8 cellular contexts compared by ENCODE assay signal in genomic region chr17:75774988-75775668, GRCh38. TPM values are rescaled to one million over a fixed set of nuclear protein-coding genes. Genes with fewer than 3 reads are reported as not detected.
A peak's percentile ranks its signal among the peaks of the same experiment; 100 is the strongest.
DNase-seq lines count a peak whose midpoint lies in the region; ATAC-seq, FAIRE-seq and TF ChIP-seq lines count a peak whose summit lies in the region.

No MANE protein-coding gene starts in this region.

- intact Hi-C loops in Calu3 (cut with micrococcal nuclease; ENCODE audit: unreplicated experiment): no loop called here

- H3K27ac Mint-ChIP-seq in Calu3 (ENCODE audit: unreplicated experiment): peak overlapping the region; percentile 73
- H3K27ac Mint-ChIP-seq in IgD-negative memory B cell: peak overlapping the region; percentile 39 to 93 (median 58)
- H3K27ac Mint-ChIP-seq in chondrocyte (ENCODE audit: unreplicated experiment): peak overlapping the region; percentile 59
- peak overlapping the region; percentile 2 for H3K27ac Mint-ChIP-seq in nephron progenitor cell

- DNase-seq in Calu3 (no peak), chondrocyte (ENCODE audit: low spot score) (no peak), nephron progenitor cell (no peak), GM19239 (ENCODE audit: insufficient read length, low spot score) (no peak), hippocampal formation (lab: John Stamatoyannopoulos, UW) (no peak), SKM-1 (lab: John Stamatoyannopoulos, UW; ENCODE audit: unreplicated experiment) (no peak)

- BruUV-seq in Calu3 (replicated peaks; lab: Mats Ljungman, UMichigan): no TSS peak

- CTCF ChIA-PET in Calu3 (lab: Charles Lee): interaction anchor here (0.9 kb wide), 1 partner anchor 73 kb away, joined by 3 read pairs; no protein-coding TSS in a partner anchor

- H3K4me1 Mint-ChIP-seq in Calu3 (ENCODE audit: low read depth, unreplicated experiment) (peaks cover 7% of the 10 kb centered on the region), IgD-negative memory B cell (peaks cover 26 to 30% (median 27%) of the 10 kb centered on the region in 3 donors), chondrocyte (ENCODE audit: low read depth) (peaks cover 32% of the 10 kb centered on the region), nephron progenitor cell (peaks cover 65% of the 10 kb centered on the region)

- H3K27me3 Mint-ChIP-seq in Calu3 (ENCODE audit: unreplicated experiment): peaks cover 11% of the 10 kb centered on the region
- H3K27me3 Mint-ChIP-seq in IgD-negative memory B cell: no peaks in the 10 kb centered on the region
- H3K27me3 Mint-ChIP-seq in chondrocyte (ENCODE audit: low read depth): no peaks in the 10 kb centered on the region
- H3K27me3 Mint-ChIP-seq in nephron progenitor cell (ENCODE audit: low read depth, poor library complexity): peaks cover 5% of the 10 kb centered on the region

- H3K4me3 Mint-ChIP-seq in Calu3 (ENCODE audit: low read depth, unreplicated experiment) (peak overlapping the region; percentile 7), IgD-negative memory B cell (peak overlapping the region in 3 of 4 donors; percentile 12 to 87 (median 78)), chondrocyte (ENCODE audit: unreplicated experiment) (no peak overlapping the region), nephron progenitor cell (peak overlapping the region; percentile 5)

- no peaks in the 10 kb centered on the region for H3K9me3 Mint-ChIP-seq in Calu3 (ENCODE audit: low read depth, unreplicated experiment)
- H3K9me3 Mint-ChIP-seq in IgD-negative memory B cell: peaks cover 0 to 4% (median 2%) of the 10 kb centered on the region in 3 donors
- no peaks in the 10 kb centered on the region for H3K9me3 Mint-ChIP-seq in chondrocyte (ENCODE audit: low read depth)
- peaks cover 6% of the 10 kb centered on the region for H3K9me3 Mint-ChIP-seq in nephron progenitor cell

- FAIRE-seq in GM19239 (lab: Jason Lieb, UNC): no peak

- ATAC-seq in HG02884 (IDR thresholded peaks at IDR 0.05; ENCODE audit: unreplicated experiment): no peak

- TF ChIP-seq CTCF in Calu3 (IDR thresholded peaks at IDR 0.05; ENCODE audit: unreplicated experiment) (no peak), chondrocyte (IDR thresholded peaks at IDR 0.05) (no peak), nephron progenitor cell (IDR thresholded peaks at IDR 0.05) (no peak)

- H3K36me3 Mint-ChIP-seq in Calu3 (ENCODE audit: insufficient read depth, unreplicated experiment): peaks cover 64% of the 10 kb centered on the region
- peaks cover 5% of the 10 kb centered on the region for H3K36me3 Mint-ChIP-seq in IgD-negative memory B cell
- peaks cover 23% of the 10 kb centered on the region for H3K36me3 Mint-ChIP-seq in chondrocyte (ENCODE audit: low read depth)
- peaks cover 36% of the 10 kb centered on the region for H3K36me3 Mint-ChIP-seq in nephron progenitor cell (ENCODE audit: low read depth)

RNA-seq across cellular contexts. Expression of gene UNK, which starts 9.5 kb away (rescaled TPM):
- total RNA-seq in Calu3 (2022) (26.0 and 29.7 TPM in 2 replicates), chondrocyte (20.9 to 35.8 TPM (median 21.0 TPM) in 3 replicates)
- 28.6 TPM for polyA plus RNA-seq in IgD-negative memory B cell

RNA-seq across cellular contexts. Expression of gene GALK1, which starts 10.1 kb away (rescaled TPM):
- total RNA-seq in Calu3 (2022): 20.4 and 20.5 TPM in 2 replicates
- polyA plus RNA-seq in IgD-negative memory B cell: 18.6 TPM
- total RNA-seq in chondrocyte: 27.8 to 34.7 TPM (median 30.0 TPM) in 3 replicates

RNA-seq across cellular contexts. Expression of gene ITGB4, which starts 53.9 kb away (rescaled TPM):
- total RNA-seq in Calu3 (2022) (253 and 301 TPM in 2 replicates), chondrocyte (5.2 to 52.3 TPM (median 5.6 TPM) in 3 replicates)
- 0.48 TPM for polyA plus RNA-seq in IgD-negative memory B cell

Comparison
In these comparisons a context has a peak if more than half of its experiments do, and no peak if none do; other contexts are left out.
1. H3K27ac Mint-ChIP-seq: peak in every context shown above with its lines; median percentile 73 in Calu3; 59 in chondrocyte; 58 in IgD-negative memory B cell; 2 in nephron progenitor cell.